ENCODE assay signal across 1 cellular context in the genomic region with DNA sequence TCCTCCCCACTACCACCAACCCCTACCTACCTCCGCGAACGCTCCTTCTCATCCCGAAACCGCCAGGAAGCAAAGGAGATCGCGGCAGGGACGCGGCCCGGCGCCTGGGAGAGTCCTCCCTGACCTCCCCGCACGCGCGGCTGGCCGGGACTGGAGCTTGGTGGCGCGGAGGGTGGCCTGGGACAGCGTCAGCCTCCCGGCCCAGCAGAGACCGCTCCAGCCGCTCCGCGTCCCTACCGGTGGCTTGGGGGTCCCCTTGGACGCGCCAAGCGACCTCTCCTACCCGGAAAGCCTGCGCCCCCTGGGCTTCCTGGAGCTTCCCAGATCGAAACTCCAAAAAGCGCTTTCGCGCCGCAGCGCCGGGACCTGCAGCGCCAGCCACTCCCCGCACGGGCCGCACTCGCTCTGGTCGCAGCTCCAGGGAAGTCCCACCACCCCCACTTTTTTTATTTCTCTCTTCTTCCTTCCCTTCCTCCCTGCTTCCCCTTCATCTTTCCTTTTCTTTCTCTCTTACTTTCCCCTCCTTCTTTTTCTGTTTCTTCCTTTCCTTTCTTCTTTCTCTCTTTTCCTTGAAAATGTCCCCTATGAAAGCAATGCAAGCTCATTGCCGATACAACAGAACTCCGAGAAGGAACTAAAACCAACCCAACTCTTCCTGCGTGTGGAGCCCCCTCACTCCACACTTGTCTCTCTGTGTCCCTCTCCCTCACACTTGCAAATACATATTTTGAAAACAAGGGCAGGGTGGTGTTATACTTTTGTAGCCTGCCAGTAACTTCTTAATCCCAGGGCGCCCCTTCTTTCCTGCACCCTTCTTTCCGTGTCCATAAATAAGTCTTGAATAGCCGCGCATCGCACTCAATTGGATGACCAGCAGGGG.
TF ChIP-seq lines count a peak whose summit lies in the region.

No MANE protein-coding gene starts in this region.

TF ChIP-seq in K562, 482 proteins besides CTCF, POLR2A, EP300 and RAD21:
- no peak for TF ChIP-seq ZNF175 (CRISPR knock-in tag; IDR thresholded peaks at IDR 0.05; ENCODE audit: low read depth)
- TF ChIP-seq, protein P1, sequence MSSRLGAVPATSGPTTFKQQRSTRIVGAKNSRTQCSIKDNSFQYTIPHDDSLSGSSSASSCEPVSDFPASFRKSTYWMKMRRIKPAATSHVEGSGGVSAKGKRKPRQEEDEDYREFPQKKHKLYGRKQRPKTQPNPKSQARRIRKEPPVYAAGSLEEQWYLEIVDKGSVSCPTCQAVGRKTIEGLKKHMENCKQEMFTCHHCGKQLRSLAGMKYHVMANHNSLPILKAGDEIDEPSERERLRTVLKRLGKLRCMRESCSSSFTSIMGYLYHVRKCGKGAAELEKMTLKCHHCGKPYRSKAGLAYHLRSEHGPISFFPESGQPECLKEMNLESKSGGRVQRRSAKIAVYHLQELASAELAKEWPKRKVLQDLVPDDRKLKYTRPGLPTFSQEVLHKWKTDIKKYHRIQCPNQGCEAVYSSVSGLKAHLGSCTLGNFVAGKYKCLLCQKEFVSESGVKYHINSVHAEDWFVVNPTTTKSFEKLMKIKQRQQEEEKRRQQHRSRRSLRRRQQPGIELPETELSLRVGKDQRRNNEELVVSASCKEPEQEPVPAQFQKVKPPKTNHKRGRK (tag; IDR thresholded peaks at IDR 0.05), result peak; percentile 87
